ENCODE assay signal across 1 cellular context in genomic region chr17:38749222-38750043, GRCh38.
TF ChIP-seq lines count a peak whose summit lies in the region.

No MANE protein-coding gene starts in this region.

TF ChIP-seq in HepG2, 621 proteins besides CTCF, POLR2A, EP300 and RAD21 (continued from another document and continues in another):
- no peak for TF ChIP-seq TBL1XR1 (IDR thresholded peaks at IDR 0.05; ENCODE audit: borderline replicate concordance, low read length, partially characterized antibody)
- no peak for TF ChIP-seq ZNF512 (CRISPR knock-in tag; IDR thresholded peaks at IDR 0.05)
- TF ChIP-seq NFYC (CRISPR knock-in tag; IDR thresholded peaks at IDR 0.05), result peak; percentile 46
- no peak; the same call in none of the 2 replicates for TF ChIP-seq PHF20 (CRISPR knock-in tag; IDR thresholded peaks at IDR 0.05)
- peak; percentile 36; the same call in 1 of the 2 replicates for TF ChIP-seq POGK (CRISPR knock-in tag; conservative IDR thresholded peaks at IDR 0.05)
- peak; percentile 91; the same call in 1 of the 2 replicates for TF ChIP-seq ZNF451 (CRISPR knock-in tag; IDR thresholded peaks at IDR 0.05)
- TF ChIP-seq AHDC1 (CRISPR knock-in tag; IDR thresholded peaks at IDR 0.05; ENCODE audit: borderline replicate concordance), result peak; percentile 23; the same call in 1 of the 2 replicates
- peak; percentile 31; the same call in 1 of the 2 replicates for TF ChIP-seq ARHGAP35 (CRISPR knock-in tag; IDR thresholded peaks at IDR 0.05; ENCODE audit: borderline replicate concordance)
- no peak for TF ChIP-seq ZNF562 (CRISPR knock-in tag; IDR thresholded peaks at IDR 0.05; ENCODE audit: borderline replicate concordance)
- no peak for TF ChIP-seq CEBPG (CRISPR knock-in tag; IDR thresholded peaks at IDR 0.05)
- TF ChIP-seq NONO (IDR thresholded peaks at IDR 0.05), result no peak
- TF ChIP-seq NONO (CRISPR knock-in tag; conservative IDR thresholded peaks at IDR 0.05), result peak; percentile 95
- TF ChIP-seq ZNF44 (CRISPR knock-in tag; IDR thresholded peaks at IDR 0.05), result 0 out of 2 replicates have a peak, but pooled peaks have one; percentile 35
- peak; percentile 81; the same call in 1 of the 2 replicates for TF ChIP-seq ZNF274 (CRISPR knock-in tag; IDR thresholded peaks at IDR 0.05)
- TF ChIP-seq HOXA3 (CRISPR knock-in tag; IDR thresholded peaks at IDR 0.05), result peak; percentile 73
- TF ChIP-seq FOXJ3 (CRISPR knock-in tag; IDR thresholded peaks at IDR 0.05; ENCODE audit: borderline replicate concordance), result no peak; the same call in 1 of the 2 replicates
- TF ChIP-seq KLF9 (CRISPR knock-in tag; IDR thresholded peaks at IDR 0.05; ENCODE audit: low read depth), result no peak; the same call in none of the 2 replicates
- TF ChIP-seq KDM6A (CRISPR knock-in tag; IDR thresholded peaks at IDR 0.05; ENCODE audit: low read depth), result no peak
- TF ChIP-seq TRIM22 (IDR thresholded peaks at IDR 0.05), result no peak
- peak; percentile 76; the same call in 1 of the 2 replicates for TF ChIP-seq ZNF691 (CRISPR knock-in tag; IDR thresholded peaks at IDR 0.05; ENCODE audit: borderline replicate concordance, low read depth)
- TF ChIP-seq ERF (CRISPR knock-in tag; IDR thresholded peaks at IDR 0.05), result peak; percentile 96
- peak; percentile 50 for TF ChIP-seq ZNF292 (CRISPR knock-in tag; IDR thresholded peaks at IDR 0.05; ENCODE audit: borderline replicate concordance, low read depth)
- peak; percentile 31; the same call in 1 of the 2 replicates for TF ChIP-seq MEIS2 (CRISPR knock-in tag; IDR thresholded peaks at IDR 0.05)
- no peak for TF ChIP-seq ATF7 (IDR thresholded peaks at IDR 0.05)
- no peak for TF ChIP-seq ATF7 (CRISPR knock-in tag; IDR thresholded peaks at IDR 0.05)
- TF ChIP-seq ARID3A (IDR thresholded peaks at IDR 0.05; ENCODE audit: low read depth, low read length), result no peak
- TF ChIP-seq ETV6 (CRISPR knock-in tag; conservative IDR thresholded peaks at IDR 0.05), result peak; percentile 72; the same call in 1 of the 2 replicates
- TF ChIP-seq DNMT1 (CRISPR knock-in tag; IDR thresholded peaks at IDR 0.05), result 0 out of 2 replicates have a peak, but pooled peaks have one; percentile 23
- no peak for TF ChIP-seq ZNF432 (CRISPR knock-in tag; IDR thresholded peaks at IDR 0.05; ENCODE audit: borderline replicate concordance)
- TF ChIP-seq TOPORS (CRISPR knock-in tag; IDR thresholded peaks at IDR 0.05), result peak; percentile 51; the same call in 1 of the 2 replicates
- no peak for TF ChIP-seq PRPF4 (IDR thresholded peaks at IDR 0.05; ENCODE audit: low read depth, low read length, poor library complexity, severe bottlenecking)
- peak; percentile 77; the same call in 1 of the 2 replicates for TF ChIP-seq PRDM10 (CRISPR knock-in tag; IDR thresholded peaks at IDR 0.05; ENCODE audit: low read depth)
- no peak for TF ChIP-seq ZNF790 (CRISPR knock-in tag; IDR thresholded peaks at IDR 0.05; ENCODE audit: borderline replicate concordance)
- TF ChIP-seq ZNF639 (CRISPR knock-in tag; conservative IDR thresholded peaks at IDR 0.05), result peak; percentile 93
- no peak for TF ChIP-seq TCF7L2 (IDR thresholded peaks at IDR 0.05; ENCODE audit: low read depth, low read length)
- no peak for TF ChIP-seq E2F2 (CRISPR knock-in tag; IDR thresholded peaks at IDR 0.05; ENCODE audit: borderline replicate concordance)
- TF ChIP-seq POGZ (CRISPR knock-in tag; IDR thresholded peaks at IDR 0.05), result no peak
- TF ChIP-seq ISL2 (CRISPR knock-in tag; IDR thresholded peaks at IDR 0.05), result peak; percentile 26
- TF ChIP-seq KLF12 (CRISPR knock-in tag; IDR thresholded peaks at IDR 0.05; ENCODE audit: borderline replicate concordance), result no peak; the same call in 1 of the 2 replicates
- no peak for TF ChIP-seq REXO4 (CRISPR knock-in tag; IDR thresholded peaks at IDR 0.05; ENCODE audit: borderline replicate concordance)
- no peak; the same call in none of the 2 replicates for TF ChIP-seq ZNF367 (CRISPR knock-in tag; IDR thresholded peaks at IDR 0.05; ENCODE audit: borderline replicate concordance)
